11 cellular contexts compared by ENCODE assay signal in genomic region chr11:105829084-105829483, GRCh38.
DNase-seq lines count a peak whose midpoint lies in the region; ATAC-seq and TF ChIP-seq lines count a peak whose summit lies in the region.
"Had no signal": no experiment of that assay in that cellular context is flagged by ENCODE, and none has a peak within 500 bp of the region (broad histone marks: within the 10 kb centered on the region; RNA-seq: fewer than 3 reads in every experiment).

No MANE protein-coding gene starts in this region.

- no peak for TF ChIP-seq POLR2A in GM18505 (IDR thresholded peaks at IDR 0.05; ENCODE audit: borderline replicate concordance, extremely low read depth, insufficient read depth, insufficient read length)

- ATAC-seq in GM18505 (IDR thresholded peaks at IDR 0.05; ENCODE audit: unreplicated experiment) (peak; percentile 98), GM21515 (IDR thresholded peaks at IDR 0.05; ENCODE audit: unreplicated experiment) (peak; percentile 99), HG03159 (IDR thresholded peaks at IDR 0.05; ENCODE audit: unreplicated experiment) (peak; percentile 95)
- ATAC-seq: foreskin keratinocyte had no signal

- DNase-seq in SKM-1 (lab: John Stamatoyannopoulos, UW; ENCODE audit: unreplicated experiment): peak; percentile 31
- DNase-seq in NCI-H446 treated with DMSO at 0.1 percent for 48 hours (lab: John Stamatoyannopoulos, UW): no peak
- no peak for DNase-seq in GOT3 (lab: John Stamatoyannopoulos, UW)
- no peak for DNase-seq in NCI-H1092 treated with DMSO at 0.1 percent for 48 hours (lab: John Stamatoyannopoulos, UW)
- no peak for DNase-seq in NCI-H226
- DNase-seq: CD4-positive, alpha-beta memory T cell; central memory CD4-positive, alpha-beta T cell; foreskin keratinocyte had no signal
